In the genomic region with DNA sequence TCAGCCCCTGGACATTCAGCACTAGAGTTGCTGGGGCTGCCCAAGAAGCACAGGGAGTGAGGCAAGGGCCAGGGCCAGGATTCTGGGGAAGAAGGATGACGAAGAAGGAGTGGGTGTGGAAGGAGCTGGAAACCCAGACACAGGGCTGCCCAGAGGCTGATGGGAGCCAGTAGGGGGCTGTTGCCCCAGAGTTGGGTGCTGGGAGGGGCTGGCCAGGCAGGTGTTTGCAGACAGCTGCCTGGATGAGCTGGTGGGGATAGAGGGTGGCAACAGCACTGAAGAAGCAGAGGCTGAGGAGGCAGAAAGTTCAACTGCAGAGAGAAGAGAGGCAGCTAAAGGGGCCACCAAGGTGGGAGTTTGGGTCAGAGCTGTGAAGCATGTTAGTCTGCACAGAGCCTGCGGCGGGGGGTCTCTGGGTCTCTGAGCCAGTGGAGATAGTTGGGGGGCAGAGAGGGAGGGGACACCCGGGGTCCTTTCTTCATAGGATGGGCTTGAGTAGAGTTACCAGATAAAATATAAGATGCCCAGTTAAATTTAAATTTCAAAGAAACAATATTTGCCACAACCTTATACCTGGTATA, we compare ENCODE assay signal across 15 cellular contexts. TPM values are rescaled to one million over a fixed set of nuclear protein-coding genes. Genes with fewer than 3 reads are reported as not detected.
DNase-seq lines count a peak whose midpoint lies in the region; ATAC-seq and TF ChIP-seq lines count a peak whose summit lies in the region.
"Had no signal": no experiment of that assay in that cellular context is flagged by ENCODE, and none has a peak within 500 bp of the region (broad histone marks: within the 10 kb centered on the region; RNA-seq: fewer than 3 reads in every experiment).

No MANE protein-coding gene starts in this region.

- CTCF ChIA-PET in CD4-positive, alpha-beta memory T cell (lab: Charles Lee; ENCODE audit: partially characterized antibody): interaction anchor here (1.0 to 6.5 kb wide), 14 partner anchors 9 to 217 kb away, joined by 3 to 170 read pairs (median 10); a partner anchor contains a TSS
- CTCF ChIA-PET in Panc1 (lab: Charles Lee): interaction anchor here (0.8 to 3.0 kb wide), 4 partner anchors 10 to 69 kb away, joined by 3 to 11 read pairs (median 6); a partner anchor contains a TSS

- no peak overlapping the region for H3K27ac ChIP-seq in CD4-positive, alpha-beta memory T cell (ENCODE audit: low read depth, low read length)
- H3K27ac ChIP-seq in Panc1 (ENCODE audit: low read length) (no peak overlapping the region), osteoblast (ENCODE audit: low read depth, low read length) (no peak overlapping the region)
- H3K27ac ChIP-seq: BLaER1, pancreas, suprapubic skin had no signal

- peak overlapping the region in 6 of 7 donors; percentile 63 to 92 (median 84) for H3K27ac Mint-ChIP-seq in CD4-positive, alpha-beta memory T cell
- H3K27ac Mint-ChIP-seq: memory B cell had no signal

- ATAC-seq in Panc1: peak; percentile 46; the same call in 1 of the 2 replicates

- no peak overlapping the region for H3K4me2 ChIP-seq in osteoblast (ENCODE audit: insufficient read depth, low read length)
- H3K4me2 ChIP-seq: BLaER1 had no signal

- H3K4me1 ChIP-seq in CD4-positive, alpha-beta memory T cell (ENCODE audit: insufficient read depth, low read length): peaks cover 10% of the 10 kb centered on the region
- H3K4me1 ChIP-seq in Panc1 (ENCODE audit: control insufficient read depth, insufficient read depth, low read length): 0 out of 2 replicates have a peak, but pooled peaks cover 3% of the 10 kb centered on the region
- no peaks in the 10 kb centered on the region for H3K4me1 ChIP-seq in osteoblast (ENCODE audit: insufficient read depth, low read length)
- H3K4me1 ChIP-seq: pancreas had no signal

- BruUV-seq in Panc1 (replicated peaks; lab: Mats Ljungman, UMichigan): no TSS peak

- POLR2A ChIA-PET in CD4-positive, alpha-beta memory T cell (lab: Charles Lee; ENCODE audit: partially characterized antibody): interaction anchor here (1.3 to 3.9 kb wide), 7 partner anchors 10 to 65 kb away, joined by 3 to 37 read pairs (median 23); a partner anchor contains a TSS
- POLR2A ChIA-PET in Panc1 (lab: Charles Lee): interaction anchor here (0.7 kb wide), 1 partner anchor 53 kb away, joined by 3 read pairs; no protein-coding TSS in a partner anchor

- H3K4me3 ChIP-seq in CD4-positive, alpha-beta memory T cell (ENCODE audit: low read length in 2 of 2): no peak overlapping the region
- H3K4me3 ChIP-seq in Panc1 (ENCODE audit: low read depth in 2 of 2, low read length in 2 of 2) (no peak overlapping the region), fibroblast of mammary gland (ENCODE audit: control insufficient read depth, low read depth, low read length) (no peak overlapping the region), osteoblast (ENCODE audit: insufficient read depth, low read length) (no peak overlapping the region)
- H3K4me3 ChIP-seq: BLaER1, pancreas, suprapubic skin had no signal

- no peaks in the 10 kb centered on the region for H3K9me3 Mint-ChIP-seq in CD4-positive, alpha-beta memory T cell
- H3K9me3 Mint-ChIP-seq: memory B cell had no signal

- no peaks in the 10 kb centered on the region for H3K27me3 Mint-ChIP-seq in CD4-positive, alpha-beta memory T cell

- H3K36me3 ChIP-seq in CD4-positive, alpha-beta memory T cell (ENCODE audit: insufficient read depth, low read length): no peaks in the 10 kb centered on the region
- no peaks in the 10 kb centered on the region for H3K36me3 ChIP-seq in Panc1 (ENCODE audit: control insufficient read depth, insufficient read depth, low read length)
- H3K36me3 ChIP-seq in osteoblast (ENCODE audit: insufficient read depth, low read length): no peaks in the 10 kb centered on the region
- H3K36me3 ChIP-seq: BLaER1, pancreas, suprapubic skin had no signal

- no peak overlapping the region for H2AFZ ChIP-seq in osteoblast (ENCODE audit: low read length)

- no peaks in the 10 kb centered on the region for H3K27me3 ChIP-seq in CD4-positive, alpha-beta memory T cell (ENCODE audit: insufficient read depth, low read length)
- H3K27me3 ChIP-seq in Panc1 (ENCODE audit: control insufficient read depth, insufficient read depth, low read length) (no peaks in the 10 kb centered on the region), osteoblast (ENCODE audit: insufficient read depth, low read length) (peaks cover 3% of the 10 kb centered on the region)
- H3K27me3 ChIP-seq: BLaER1, pancreas, suprapubic skin had no signal

- H3K9me3 ChIP-seq in CD4-positive, alpha-beta memory T cell (ENCODE audit: control insufficient read depth in 1 of 2, low read length in 2 of 2): no peaks in the 10 kb centered on the region
- H3K9me3 ChIP-seq in Panc1 (ENCODE audit: control insufficient read depth, insufficient read depth, low read depth, low read length): no peaks in the 10 kb centered on the region
- H3K9me3 ChIP-seq in osteoblast (ENCODE audit: low read depth, low read length): no peaks in the 10 kb centered on the region
- H3K9me3 ChIP-seq: BLaER1, pancreas, suprapubic skin had no signal

- in situ Hi-C loops in Panc1 (cut with HindIII; ENCODE audit: low pct_unique_long_range_greater_than_20kb, low sequenced_read_pairs): no loop called here

- DNase-seq in CD4-positive, alpha-beta memory T cell: no peak
- no peak for DNase-seq in Panc1 (ENCODE audit: low read depth, low spot score)
- peak; percentile 22 for DNase-seq in fibroblast of mammary gland (ENCODE audit: low read depth)
- DNase-seq in osteoblast (ENCODE audit: insufficient read length, low spot score, missing footprints): peak; percentile 70
- no peak for DNase-seq in stimulated activated CD4-positive, alpha-beta T cell treated with anti-CD3 and anti-CD28 coated beads, Interleukin-2, amount 100 ng/mL, for 24 hours
- no peak for DNase-seq in activated CD8-positive, alpha-beta memory T cell treated with anti-CD3 and anti-CD28 coated beads for 24 hours
- no peak for DNase-seq in hypothalamus (lab: John Stamatoyannopoulos, UW)
- DNase-seq: activated CD4-positive, alpha-beta T cell treated with anti-CD3 and anti-CD28 coated beads for 48 hours; amniotic stem cell; Kasumi-1; NCI-H1417 treated with DMSO at 0.1 percent for 48 hours had no signal

- intact Hi-C loops in CD4-positive, alpha-beta memory T cell (cut with micrococcal nuclease): no loop called here
- intact Hi-C loops in Panc1 (cut with micrococcal nuclease; ENCODE audit: unreplicated experiment): loop anchor here (5.0 kb wide), 2 partner anchors 47 to 62 kb away; no protein-coding TSS in a partner anchor

- H3K79me2 ChIP-seq in osteoblast (ENCODE audit: insufficient read depth, low read length): no peaks in the 10 kb centered on the region

- TF ChIP-seq CTCF in Panc1 (IDR thresholded peaks at IDR 0.05): no peak
- no peak for TF ChIP-seq CTCF in fibroblast of mammary gland (conservative IDR thresholded peaks at IDR 0.05; ENCODE audit: control insufficient read depth, insufficient read depth, low read depth, low read length)
- no peak for TF ChIP-seq CTCF in osteoblast (IDR thresholded peaks at IDR 0.05; ENCODE audit: extremely low read depth, low read depth, low read length)

- no peaks in the 10 kb centered on the region for H4K20me1 ChIP-seq in osteoblast (ENCODE audit: insufficient read depth, low read length)
- H4K20me1 ChIP-seq: BLaER1 had no signal

- H3K4me3 Mint-ChIP-seq in CD4-positive, alpha-beta memory T cell: no peak overlapping the region
- H3K4me3 Mint-ChIP-seq: memory B cell had no signal

- peaks cover 6 to 16% (median 11%) of the 10 kb centered on the region in 4 donors for H3K4me1 Mint-ChIP-seq in CD4-positive, alpha-beta memory T cell
- H3K4me1 Mint-ChIP-seq: memory B cell had no signal

- H3K36me3 Mint-ChIP-seq in CD4-positive, alpha-beta memory T cell: no peaks in the 10 kb centered on the region
- H3K36me3 Mint-ChIP-seq: memory B cell had no signal

RNA-seq across cellular contexts. Expression of a gene that starts 2.5 kb away (rescaled TPM):
- total RNA-seq in CD4-positive, alpha-beta memory T cell: under 1 TPM in 1 of 2 experiments, not detected in 1; 0.81 TPM
- polyA plus RNA-seq in CD4-positive, alpha-beta memory T cell: under 1 TPM in 1 of 2 donors, not detected in 1; 0.30 TPM
- total RNA-seq in Panc1 (2021; ENCODE audit: unreplicated experiment) (0.26 TPM), osteoblast (0.59 TPM in 1 of 2 replicates, not detected in the other)
- polyA plus RNA-seq in Panc1 (2012; ENCODE audit: insufficient read length): not detected

RNA-seq across cellular contexts. Expression of a gene that starts 42.5 kb away (rescaled TPM):
- total RNA-seq in CD4-positive, alpha-beta memory T cell: 100 to 1,000 TPM; 172 TPM
- 100 to 1,000 TPM; 484 to 562 TPM for polyA plus RNA-seq in CD4-positive, alpha-beta memory T cell
- 1.0 TPM for total RNA-seq in Panc1 (2021; ENCODE audit: unreplicated experiment)
- polyA plus RNA-seq in Panc1 (2012; ENCODE audit: insufficient read length): 2.3 TPM
- total RNA-seq in osteoblast: 0.72 and 0.88 TPM in 2 replicates

Comparison
In these comparisons a context has a peak if more than half of its experiments do, and no peak if none do; other contexts are left out.
1. DNase-seq: peak in fibroblast of mammary gland (single experiment) and osteoblast (single experiment); none in CD4-positive, alpha-beta memory T cell (0 of 5), Panc1 (single experiment), stimulated activated CD4-positive, alpha-beta T cell treated with anti-CD3 and anti-CD28 coated beads, Interleukin-2, amount 100 ng/mL, for 24 hours (0 of 2), activated CD8-positive, alpha-beta memory T cell treated with anti-CD3 and anti-CD28 coated beads for 24 hours (single experiment) and hypothalamus (0 of 51).
2. RNA of a gene that starts 42.5 kb away (total RNA-seq): 172 TPM in CD4-positive, alpha-beta memory T cell; 1.0 TPM in Panc1 (single experiment) and 0.72 to 0.88 TPM in osteoblast; every median in the first group is over 10 times any median in the second.